In genomic region chr7:148699024-148699771, GRCh38 we compare ENCODE assay signal across 1 cellular context.
TF ChIP-seq lines count a peak whose summit lies in the region.

No MANE protein-coding gene starts in this region.

TF ChIP-seq in H1, 55 proteins besides CTCF, POLR2A, EP300 and RAD21 (continued from another document):
- TF ChIP-seq ZNF274 (IDR thresholded peaks at IDR 0.05; ENCODE audit: borderline replicate concordance, extremely low read depth, low read length) = no peak
- TF ChIP-seq BCL11A (IDR thresholded peaks at IDR 0.05; ENCODE audit: low read depth in 2 of 2, low read length in 2 of 2) = no peak
- no peak for TF ChIP-seq USF2 (IDR thresholded peaks at IDR 0.05; ENCODE audit: low read length)
- TF ChIP-seq SUZ12 (IDR thresholded peaks at IDR 0.05; ENCODE audit: low read length) = no peak; the same call in 1 of the 2 replicates
- TF ChIP-seq SAP30 (IDR thresholded peaks at IDR 0.05; ENCODE audit: insufficient read depth, insufficient replicate concordance, low read length) = no peak
- TF ChIP-seq MAX (IDR thresholded peaks at IDR 0.05) = no peak
- no peak for TF ChIP-seq SP1 (IDR thresholded peaks at IDR 0.05; ENCODE audit: low read depth, low read length)
- TF ChIP-seq SP2 (IDR thresholded peaks at IDR 0.05; ENCODE audit: low read length) = no peak
- TF ChIP-seq RNF2 (IDR thresholded peaks at IDR 0.05; ENCODE audit: borderline replicate concordance, low read depth, low read length, missing control alignments, poor library complexity, severe bottlenecking) = no peak
- TF ChIP-seq POLR2AphosphoS5 (IDR thresholded peaks at IDR 0.05; ENCODE audit: low read depth, low read length) = peak; percentile 38; the same call in 1 of the 2 replicates
- TF ChIP-seq GTF2F1 (IDR thresholded peaks at IDR 0.05; ENCODE audit: borderline replicate concordance, low read depth, low read length) = no peak; the same call in 1 of the 2 replicates
- TF ChIP-seq KDM1A (IDR thresholded peaks at IDR 0.05; ENCODE audit: borderline replicate concordance, low read length) = no peak
- TF ChIP-seq CEBPB (IDR thresholded peaks at IDR 0.05; ENCODE audit: low read depth, low read length) = peak; percentile 51; the same call in 1 of the 2 replicates
- no peak for TF ChIP-seq CREB1 (IDR thresholded peaks at IDR 0.05)
- no peak for TF ChIP-seq JUN (IDR thresholded peaks at IDR 0.05; ENCODE audit: low read depth, low read length)
- TF ChIP-seq SP4 (IDR thresholded peaks at IDR 0.05; ENCODE audit: low read length) = no peak
- no peak for TF ChIP-seq GABPA (IDR thresholded peaks at IDR 0.05; ENCODE audit: borderline replicate concordance, insufficient read depth, low read length)
- TF ChIP-seq SIRT6 (IDR thresholded peaks at IDR 0.05; ENCODE audit: low read length) = no peak
- peak; percentile 22; the same call in 1 of the 2 replicates for TF ChIP-seq NRF1 (IDR thresholded peaks at IDR 0.05; ENCODE audit: low read depth, low read length)
- TF ChIP-seq CHD7 (IDR thresholded peaks at IDR 0.05; ENCODE audit: insufficient replicate concordance, low read length) = no peak
- TF ChIP-seq EZH2 (IDR thresholded peaks at IDR 0.05; ENCODE audit: low read depth, low read length, severe bottlenecking) = no peak
- no peak for TF ChIP-seq TCF12 (IDR thresholded peaks at IDR 0.05; ENCODE audit: low read depth, low read length)
- no peak for TF ChIP-seq HDAC2 (IDR thresholded peaks at IDR 0.05; ENCODE audit: borderline replicate concordance in 1 of 2, low read depth in 2 of 2, low read length in 2 of 2)
- TF ChIP-seq RBBP5 (IDR thresholded peaks at IDR 0.05; ENCODE audit: borderline replicate concordance, low read depth, low read length) = no peak; the same call in 1 of the 2 replicates
- peak; percentile 49 for TF ChIP-seq KDM4A (IDR thresholded peaks at IDR 0.05; ENCODE audit: low read depth, low read length, severe bottlenecking)
- TF ChIP-seq KDM5A (IDR thresholded peaks at IDR 0.05; ENCODE audit: low read length) = no peak
- no peak for TF ChIP-seq SRF (IDR thresholded peaks at IDR 0.05; ENCODE audit: low read depth, low read length)
- no peak for TF ChIP-seq CBX8 (IDR thresholded peaks at IDR 0.05; ENCODE audit: borderline replicate concordance, low read depth, low read length)
- TF ChIP-seq JUND (IDR thresholded peaks at IDR 0.05; ENCODE audit: low read length) = no peak
- TF ChIP-seq CHD1 (IDR thresholded peaks at IDR 0.05; ENCODE audit: low read depth, low read length) = no peak
- TF ChIP-seq MAFK (IDR thresholded peaks at IDR 0.05; ENCODE audit: low read depth, low read length) = no peak
- TF ChIP-seq ATF3 (IDR thresholded peaks at IDR 0.05; ENCODE audit: insufficient read depth, low read depth, low read length) = no peak
- TF ChIP-seq ASH2L (IDR thresholded peaks at IDR 0.05; ENCODE audit: low read length) = no peak
- no peak for TF ChIP-seq TEAD4 (IDR thresholded peaks at IDR 0.05; ENCODE audit: low read depth, low read length)
- TF ChIP-seq SIX5 (IDR thresholded peaks at IDR 0.05; ENCODE audit: low read depth, low read length) = no peak
- no peak for TF ChIP-seq E2F6 (IDR thresholded peaks at IDR 0.05)
- TF ChIP-seq POU5F1 (IDR thresholded peaks at IDR 0.05; ENCODE audit: low read depth, low read length) = no peak
- no peak for TF ChIP-seq HDAC6 (IDR thresholded peaks at IDR 0.05; ENCODE audit: low read depth, low read length)
- no peak for TF ChIP-seq RXRA (IDR thresholded peaks at IDR 0.05; ENCODE audit: insufficient read depth, low read depth, low read length)
- 0 out of 2 replicates have a peak, but pooled peaks have one; percentile 10 for TF ChIP-seq TBP (IDR thresholded peaks at IDR 0.05; ENCODE audit: low read depth, low read length)
- TF ChIP-seq YY1 (IDR thresholded peaks at IDR 0.05; ENCODE audit: low read depth, low read length) = peak; percentile 48; the same call in 1 of the 2 replicates
- TF ChIP-seq CBX5 (IDR thresholded peaks at IDR 0.05; ENCODE audit: low read depth, low read length) = no peak
